Comparison of ENCODE assay signal across 31 cellular contexts in genomic region chr5:25020454-25020853, GRCh38.
"Had no signal": no experiment of that assay in that cellular context is flagged by ENCODE, and none has a peak within 500 bp of the region (broad histone marks: within the 10 kb centered on the region; RNA-seq: fewer than 3 reads in every experiment).

No MANE protein-coding gene starts in this region.

- H3K36me3 ChIP-seq: esophagus muscularis mucosa, gastroesophageal sphincter, heart left ventricle, prostate gland, right atrium auricular region, stomach, thyroid gland, vagina had no signal

- H3K4me2 ChIP-seq: hepatocyte, smooth muscle cell had no signal

- H3K4me1 Mint-ChIP-seq: memory B cell; mesothelial cell of epicardium; naive B cell; stimulated activated effector memory CD8-positive, alpha-beta T cell treated with anti-CD3 and anti-CD28 coated beads, Interleukin-12 subunit alpha, Interleukin-12 subunit beta, amount 100 ng/mL, for 72 hours had no signal

- H3K27me3 ChIP-seq: dorsolateral prefrontal cortex, esophagus muscularis mucosa, foreskin keratinocyte, gastroesophageal sphincter, heart left ventricle, hepatocyte, right atrium auricular region, stomach, thyroid gland, vagina had no signal

- H2AFZ ChIP-seq: hepatocyte had no signal

- H3K4me1 ChIP-seq: esophagus muscularis mucosa, foreskin keratinocyte, gastroesophageal sphincter, heart left ventricle, prostate gland, right atrium auricular region, stomach, thyroid gland, vagina had no signal

- H3K4me3 ChIP-seq: dorsolateral prefrontal cortex, esophagus muscularis mucosa, gastroesophageal sphincter, heart left ventricle, hepatocyte, lung, mucosa of descending colon, prostate gland, right atrium auricular region, smooth muscle cell, stomach, thyroid gland, vagina had no signal

- H3K4me3 Mint-ChIP-seq: memory B cell; mesothelial cell of epicardium; naive B cell; natural killer cell treated with Interleukin-12 subunit alpha and Interleukin-12 subunit beta and Interleukin-15 and Interleukin-18, amount 100 ng/mL, for 72 hours; neural crest cell; stimulated activated effector memory CD8-positive, alpha-beta T cell treated with anti-CD3 and anti-CD28 coated beads, Interleukin-12 subunit alpha, Interleukin-12 subunit beta, amount 100 ng/mL, for 72 hours had no signal

- H3K27ac Mint-ChIP-seq: memory B cell; mesothelial cell of epicardium; naive B cell; natural killer cell treated with Interleukin-12 subunit alpha and Interleukin-12 subunit beta and Interleukin-15 and Interleukin-18, amount 100 ng/mL, for 72 hours; stimulated activated effector memory CD8-positive, alpha-beta T cell treated with anti-CD3 and anti-CD28 coated beads, Interleukin-12 subunit alpha, Interleukin-12 subunit beta, amount 100 ng/mL, for 72 hours had no signal

- FAIRE-seq: colon, keratinocyte had no signal

- H3K27me3 Mint-ChIP-seq: memory B cell; naive B cell; natural killer cell treated with Interleukin-12 subunit alpha and Interleukin-12 subunit beta and Interleukin-15 and Interleukin-18, amount 100 ng/mL, for 72 hours had no signal

- DNase-seq: dorsolateral prefrontal cortex; effector CD4-positive, alpha-beta T cell; foreskin keratinocyte; heart left ventricle; mucosa of descending colon; naive B cell; nucleus accumbens; stimulated activated CD4-positive, alpha-beta T cell treated with anti-CD3 and anti-CD28 coated beads, Interleukin-12 subunit alpha, Interleukin-12 subunit beta, amount 100 ng/mL, for 4 hours; stimulated activated CD4-positive, alpha-beta T cell treated with anti-CD3 and anti-CD28 coated beads, Interleukin-2, amount 100 ng/mL, for 24 hours; stimulated activated CD4-positive, alpha-beta T cell treated with anti-CD3 and anti-CD28 coated beads, Interleukin-4, amount 100 ng/mL, for 24 hours; stimulated activated naive CD4-positive, alpha-beta T cell treated with Interleukin-2 at 50 U/mL for 16 hours; stomach; thyroid gland; trophoblast cell had no signal

- H3K27ac ChIP-seq: dorsolateral prefrontal cortex, epithelial cell of prostate, esophagus muscularis mucosa, foreskin keratinocyte, gastroesophageal sphincter, heart left ventricle, hepatocyte, prostate gland, right atrium auricular region, stomach, thyroid gland, vagina had no signal

- ATAC-seq: foreskin keratinocyte; gastroesophageal sphincter; heart left ventricle; mucosa of descending colon; natural killer cell treated with Interleukin-12 subunit alpha and Interleukin-12 subunit beta and Interleukin-15 and Interleukin-18, amount 100 ng/mL, for 72 hours; sciatic nerve; stimulated activated effector memory CD8-positive, alpha-beta T cell treated with anti-CD3 and anti-CD28 coated beads, Interleukin-12 subunit alpha, Interleukin-12 subunit beta, amount 100 ng/mL, for 72 hours had no signal

- H3K36me3 Mint-ChIP-seq: memory B cell; mesothelial cell of epicardium; naive B cell; stimulated activated effector memory CD8-positive, alpha-beta T cell treated with anti-CD3 and anti-CD28 coated beads, Interleukin-12 subunit alpha, Interleukin-12 subunit beta, amount 100 ng/mL, for 72 hours had no signal

- H3K9me3 ChIP-seq: esophagus muscularis mucosa, gastroesophageal sphincter, prostate gland, right atrium auricular region, thyroid gland, vagina had no signal

- H3K79me2 ChIP-seq: hepatocyte had no signal

- H3K9me3 Mint-ChIP-seq: mesothelial cell of epicardium had no signal
